27 cellular contexts compared by ENCODE assay signal in the genomic region with DNA sequence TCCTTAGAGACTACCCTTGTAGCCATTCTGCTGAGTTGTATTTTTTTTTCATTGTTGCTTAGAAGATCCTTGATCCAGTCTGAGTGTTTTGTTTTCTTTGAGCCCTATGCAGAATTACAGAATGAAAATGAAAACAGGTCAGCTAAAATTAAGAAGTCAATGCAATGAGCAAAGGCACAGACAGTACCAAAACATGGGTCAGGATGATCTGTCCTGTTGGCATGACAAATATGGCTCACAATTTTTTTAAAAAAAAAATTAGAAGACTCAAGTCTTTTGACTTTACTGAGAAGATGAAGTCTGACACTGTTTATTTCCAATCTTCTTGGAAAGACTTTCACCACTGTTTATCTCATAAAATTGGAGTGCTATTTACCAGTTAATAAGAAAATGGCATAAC. TPM values are rescaled to one million over a fixed set of nuclear protein-coding genes. Genes with fewer than 3 reads are reported as not detected.
DNase-seq lines count a peak whose midpoint lies in the region; ATAC-seq, FAIRE-seq and TF ChIP-seq lines count a peak whose summit lies in the region.
"Had no signal": no experiment of that assay in that cellular context is flagged by ENCODE, and none has a peak within 500 bp of the region (broad histone marks: within the 10 kb centered on the region; RNA-seq: fewer than 3 reads in every experiment).

No MANE protein-coding gene starts in this region.

- TF ChIP-seq CTCF in A549 (IDR thresholded peaks at IDR 0.05) (no peak), OCI-LY3 (IDR thresholded peaks at IDR 0.05; ENCODE audit: low read depth, low read length) (no peak), foreskin keratinocyte (conservative IDR thresholded peaks at IDR 0.05) (no peak)

- no peaks in the 10 kb centered on the region for H3K27me3 ChIP-seq in OCI-LY3 (ENCODE audit: low read depth, low read length)
- H3K27me3 ChIP-seq in foreskin keratinocyte: no peaks in the 10 kb centered on the region

- peaks cover 36% of the 10 kb centered on the region for H3K27me3 Mint-ChIP-seq in activated T-helper 17 cell treated with anti-CD3 and anti-CD28 coated beads, Interleukin-2, amount 50 U/mL, for 72 hours

- H3K9me3 Mint-ChIP-seq in activated T-helper 17 cell treated with anti-CD3 and anti-CD28 coated beads, Interleukin-2, amount 50 U/mL, for 72 hours: no peaks in the 10 kb centered on the region
- H3K9me3 Mint-ChIP-seq: CD8-positive, alpha-beta T cell had no signal

- no peaks in the 10 kb centered on the region for H3K4me1 Mint-ChIP-seq in activated T-helper 17 cell treated with anti-CD3 and anti-CD28 coated beads, Interleukin-2, amount 50 U/mL, for 72 hours

- ATAC-seq in A549 (no peak), foreskin keratinocyte (no peak)
- ATAC-seq in activated T-helper 17 cell treated with anti-CD3 and anti-CD28 coated beads, Interleukin-2, amount 50 U/mL, for 72 hours (replicated peaks): no peak
- ATAC-seq: CD8-positive, alpha-beta T cell; HCT116 had no signal

- H3K27ac Mint-ChIP-seq in activated T-helper 17 cell treated with anti-CD3 and anti-CD28 coated beads, Interleukin-2, amount 50 U/mL, for 72 hours: no peak overlapping the region
- H3K27ac Mint-ChIP-seq: CD8-positive, alpha-beta T cell had no signal

- H3K4me2 ChIP-seq in A549 (no peak overlapping the region), OCI-LY3 (ENCODE audit: low read length) (peak overlapping the region; percentile 29)
- H3K4me2 ChIP-seq: SK-N-SH had no signal

- DNase-seq in A549 (ENCODE audit: low read depth in 1 of 2, low spot score in 1 of 2) (no peak), GM03348 (ENCODE audit: low spot score) (peak; percentile 6), fibroblast of gingiva (ENCODE audit: low read depth) (peak; percentile 1), foreskin keratinocyte (no peak), iPS-NIHi11 (ENCODE audit: low spot score) (no peak), RPMI8226 (no peak)
- DNase-seq: 8988T; C1 segment of cervical spinal cord; Caco-2; CD8-positive, alpha-beta T cell; GDM1; Kasumi-1; NCI-H1105 treated with DMSO at 0.1 percent for 48 hours; NCI-H146; NCI-H1930; NCI-H2107; NCI-H524; NCI-H774; SK-N-SH; SW 1271 had no signal

- FAIRE-seq in A549 (lab: Jason Lieb, UNC): no peak
- FAIRE-seq: GM12891, H1, RCC 7860 had no signal

- POLR2A ChIA-PET in A549 (lab: Yijun Ruan, JAX): no interaction called here

- H2AFZ ChIP-seq in OCI-LY3 (ENCODE audit: low read depth, low read length): no peak overlapping the region

- no peak for TF ChIP-seq POLR2A in A549 (IDR thresholded peaks at IDR 0.05; ENCODE audit: low read length)

- CTCF ChIA-PET in A549 (lab: Yijun Ruan, JAX): interaction anchor here (1.0 to 1.4 kb wide), 2 partner anchors 60 to 529 kb away, joined by 3 read pairs; no protein-coding TSS in a partner anchor

- H3K36me3 Mint-ChIP-seq in activated T-helper 17 cell treated with anti-CD3 and anti-CD28 coated beads, Interleukin-2, amount 50 U/mL, for 72 hours (ENCODE audit: low read depth): no peaks in the 10 kb centered on the region
- H3K36me3 Mint-ChIP-seq: CD8-positive, alpha-beta T cell had no signal

- no peak overlapping the region for H3K9ac ChIP-seq in OCI-LY3 (ENCODE audit: low read length)
- H3K9ac ChIP-seq: SK-N-SH had no signal

- no peaks in the 10 kb centered on the region for H3K79me2 ChIP-seq in OCI-LY3 (ENCODE audit: low read length)

- peaks cover 3% of the 10 kb centered on the region for H3K36me3 ChIP-seq in OCI-LY3 (replicated peaks; ENCODE audit: low read depth, low read length)

- H4K20me1 ChIP-seq in OCI-LY3 (ENCODE audit: insufficient read depth, low read length): no peaks in the 10 kb centered on the region

- H3K27ac ChIP-seq in A549 (no peak overlapping the region), OCI-LY3 (ENCODE audit: low read length) (peak overlapping the region; percentile 70), foreskin keratinocyte (no peak overlapping the region)
- H3K27ac ChIP-seq: HL-60 had no signal

- no peak for TF ChIP-seq EP300 in A549 (IDR thresholded peaks at IDR 0.05)

- H3K4me1 ChIP-seq in A549: no peaks in the 10 kb centered on the region
- peaks cover 40% of the 10 kb centered on the region for H3K4me1 ChIP-seq in OCI-LY3 (ENCODE audit: low read length)
- H3K4me1 ChIP-seq in foreskin keratinocyte: no peaks in the 10 kb centered on the region
- H3K4me1 ChIP-seq: Caco-2 had no signal

- H3K4me3 ChIP-seq in A549 (no peak overlapping the region), OCI-LY3 (ENCODE audit: low read length) (no peak overlapping the region)

- no peak for TF ChIP-seq RAD21 in A549 (conservative IDR thresholded peaks at IDR 0.05 in 1 of 2, IDR thresholded peaks at IDR 0.05 in 1 of 2)

- no peak overlapping the region for H3K4me3 Mint-ChIP-seq in activated T-helper 17 cell treated with anti-CD3 and anti-CD28 coated beads, Interleukin-2, amount 50 U/mL, for 72 hours
- H3K4me3 Mint-ChIP-seq: CD8-positive, alpha-beta T cell had no signal

- H3K9me3 ChIP-seq in A549 (no peaks in the 10 kb centered on the region), OCI-LY3 (ENCODE audit: insufficient read depth, low read length) (no peaks in the 10 kb centered on the region)
- H3K9me3 ChIP-seq: Caco-2, SK-N-SH had no signal

TF ChIP-seq in A549, 52 proteins besides CTCF, POLR2A, EP300 and RAD21:
- TF ChIP-seq, protein P1, sequence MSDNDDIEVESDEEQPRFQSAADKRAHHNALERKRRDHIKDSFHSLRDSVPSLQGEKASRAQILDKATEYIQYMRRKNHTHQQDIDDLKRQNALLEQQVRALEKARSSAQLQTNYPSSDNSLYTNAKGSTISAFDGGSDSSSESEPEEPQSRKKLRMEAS (IDR thresholded peaks at IDR 0.05): no peak
- TF ChIP-seq EHF (CRISPR knock-in tag; IDR thresholded peaks at IDR 0.05) (no peak), BHLHE40 (IDR thresholded peaks at IDR 0.05; ENCODE audit: low read depth, low read length) (no peak), MAZ (IDR thresholded peaks at IDR 0.05; ENCODE audit: borderline replicate concordance, low read depth, low read length) (no peak), KDM5A (IDR thresholded peaks at IDR 0.05) (no peak), MAFK (IDR thresholded peaks at IDR 0.05; ENCODE audit: partially characterized antibody) (peak; percentile 45), FOXS1 (CRISPR knock-in tag; IDR thresholded peaks at IDR 0.05) (no peak)
- TF ChIP-seq, protein P2, sequence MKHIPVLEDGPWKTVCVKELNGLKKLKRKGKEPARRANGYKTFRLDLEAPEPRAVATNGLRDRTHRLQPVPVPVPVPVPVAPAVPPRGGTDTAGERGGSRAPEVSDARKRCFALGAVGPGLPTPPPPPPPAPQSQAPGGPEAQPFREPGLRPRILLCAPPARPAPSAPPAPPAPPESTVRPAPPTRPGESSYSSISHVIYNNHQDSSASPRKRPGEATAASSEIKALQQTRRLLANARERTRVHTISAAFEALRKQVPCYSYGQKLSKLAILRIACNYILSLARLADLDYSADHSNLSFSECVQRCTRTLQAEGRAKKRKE (CRISPR knock-in tag; IDR thresholded peaks at IDR 0.05; ENCODE audit: low read depth): no peak

RNA-seq across cellular contexts. Expression of a gene that starts 32.4 kb away (rescaled TPM):
- 1.4 and 1.6 TPM in 2 replicates for polyA plus RNA-seq in A549 (2011; rRNA removed)
- polyA plus RNA-seq in A549 (2012; cell fraction: cytosol; rRNA removed): 0.05 and 0.06 TPM in 2 replicates
- 0.11 and 0.32 TPM in 2 replicates for polyA plus RNA-seq in A549 (2012; cell fraction: nucleus; rRNA removed)
- 0.59 to 0.87 TPM (median 0.84 TPM) in 3 replicates for polyA plus RNA-seq in A549 (2017; fragmentation: RNase III; extraction: RNeasy Plus Mini Kit Qiagen cat#74134 plus additional on column Dnase treatment)
- 0.83 and 1.0 TPM in 2 replicates for polyA minus RNA-seq in A549 (2011; rRNA and poly(A)+ RNA removed)
- total RNA-seq in foreskin keratinocyte: not detected in 2 replicates
- not detected in 2 replicates for polyA plus RNA-seq in foreskin keratinocyte
- not detected for total RNA-seq in activated T-helper 17 cell treated with anti-CD3 and anti-CD28 coated beads, Interleukin-2, amount 50 U/mL, for 72 hours
- total RNA-seq: CD8-positive, alpha-beta T cell; H1 had no signal
- polyA plus RNA-seq: H1, SK-N-SH had no signal

Comparison
In these comparisons a context has a peak if more than half of its experiments do, and no peak if none do; other contexts are left out.
1. DNase-seq: peak in GM03348 (single experiment) and fibroblast of gingiva (single experiment); none in A549 (0 of 2), foreskin keratinocyte (0 of 2), iPS-NIHi11 (single experiment) and RPMI8226 (single experiment).